Comparison of ENCODE assay signal across 27 cellular contexts in genomic region chr11:119714590-119714989, GRCh38. TPM values are rescaled to one million over a fixed set of nuclear protein-coding genes. Genes with fewer than 3 reads are reported as not detected.
A peak's percentile ranks its signal among the peaks of the same experiment; 100 is the strongest.
DNase-seq lines count a peak whose midpoint lies in the region; ATAC-seq and TF ChIP-seq lines count a peak whose summit lies in the region.
"Had no signal": no experiment of that assay in that cellular context is flagged by ENCODE, and none has a peak within 500 bp of the region (broad histone marks: within the 10 kb centered on the region; RNA-seq: fewer than 3 reads in every experiment).

No MANE protein-coding gene starts in this region.

- no peak overlapping the region for H3K27ac Mint-ChIP-seq in activated CD8-positive, alpha-beta T cell treated with anti-CD3 and anti-CD28 coated beads, Interleukin-2, amount 10 ng/mL, durations not matched to agents 7 days and 5 days
- H3K27ac Mint-ChIP-seq: CD8-positive, alpha-beta T cell; H9; HFFc6 had no signal

- no peak for ATAC-seq in activated CD8-positive, alpha-beta T cell treated with anti-CD3 and anti-CD28 coated beads, Interleukin-2, amount 10 ng/mL, durations not matched to agents 7 days and 5 days
- ATAC-seq: CD8-positive, alpha-beta T cell; HepG2 had no signal

- H3F3A ChIP-seq in Loucy (ENCODE audit: low read depth): no peaks in the 10 kb centered on the region

- POLR2A ChIA-PET in activated CD8-positive, alpha-beta T cell treated with anti-CD3 and anti-CD28 coated beads, Interleukin-2, amount 10 ng/mL, durations not matched to agents 7 days and 5 days (lab: Charles Lee): no interaction called here

- peak overlapping the region; percentile 88 for H2AK5ac ChIP-seq in neuronal stem cell (ENCODE audit: low read depth, low read length)

- H3K36me3 ChIP-seq in BLaER1 (peaks cover 4% of the 10 kb centered on the region; the same call in 1 of the 2 replicates), Loucy (ENCODE audit: insufficient read depth, low read length) (peaks cover 20% of the 10 kb centered on the region; the same call in 1 of the 2 replicates), esophagus (ENCODE audit: control insufficient read depth in 2 of 2, insufficient read depth in 2 of 2, low read length in 1 of 2) (peaks cover 0 to 11% of the 10 kb centered on the region in 2 donors), neuronal stem cell (replicated peaks in 1 of 2; ENCODE audit: control insufficient read depth in 2 of 2, insufficient read depth in 2 of 2, low read length in 2 of 2) (no peaks in the 10 kb centered on the region), tibial nerve (no peaks in the 10 kb centered on the region), stomach (no peaks in the 10 kb centered on the region)
- H3K36me3 ChIP-seq: Peyer's patch, SJSA1 had no signal

- no peak overlapping the region for H2BK120ac ChIP-seq in neuronal stem cell (ENCODE audit: low read depth, low read length)

- H4K91ac ChIP-seq in neuronal stem cell (ENCODE audit: low read depth, low read length, poor library complexity): no peak overlapping the region

- H3K9ac ChIP-seq in BLaER1 (no peak overlapping the region), Loucy (ENCODE audit: low read depth, low read length, poor library complexity, severe bottlenecking) (no peak overlapping the region), neuronal stem cell (ENCODE audit: low read depth, low read length, poor library complexity) (peak overlapping the region; percentile 26)

- no peaks in the 10 kb centered on the region for H3K9me3 Mint-ChIP-seq in activated CD8-positive, alpha-beta T cell treated with anti-CD3 and anti-CD28 coated beads, Interleukin-2, amount 10 ng/mL, durations not matched to agents 7 days and 5 days (ENCODE audit: insufficient read depth)
- H3K9me3 Mint-ChIP-seq: CD8-positive, alpha-beta T cell; H9; HFFc6 had no signal

- H3K4me2 ChIP-seq in BLaER1 (peak overlapping the region; percentile 70), Loucy (ENCODE audit: low read depth, low read length, poor library complexity, severe bottlenecking) (peak overlapping the region; percentile 53), neuronal stem cell (ENCODE audit: insufficient read depth, low read length, poor library complexity, severe bottlenecking) (no peak overlapping the region)

- no peaks in the 10 kb centered on the region for H3K9me3 ChIP-seq in BLaER1
- no peaks in the 10 kb centered on the region for H3K9me3 ChIP-seq in Loucy (ENCODE audit: insufficient read depth, low read depth, low read length)
- no peaks in the 10 kb centered on the region for H3K9me3 ChIP-seq in esophagus (ENCODE audit: control insufficient read depth in 2 of 2, insufficient read depth in 1 of 2, low read depth in 1 of 2, low read length in 1 of 2)
- H3K9me3 ChIP-seq in neuronal stem cell (replicated peaks in 1 of 2; ENCODE audit: control insufficient read depth in 2 of 2, insufficient read depth in 1 of 2, low read depth in 1 of 2, low read length in 2 of 2): no peaks in the 10 kb centered on the region
- H3K9me3 ChIP-seq in tibial nerve: no peaks in the 10 kb centered on the region
- no peaks in the 10 kb centered on the region for H3K9me3 ChIP-seq in stomach
- H3K9me3 ChIP-seq: Peyer's patch, SJSA1 had no signal

- H3K4ac ChIP-seq in neuronal stem cell (ENCODE audit: low read length): no peak overlapping the region

- peaks cover 97% of the 10 kb centered on the region for H3K79me2 ChIP-seq in Loucy (ENCODE audit: insufficient read depth, low read length)

- H4K8ac ChIP-seq in neuronal stem cell (ENCODE audit: low read depth, low read length): no peak overlapping the region

- CTCF ChIA-PET in activated CD8-positive, alpha-beta T cell treated with anti-CD3 and anti-CD28 coated beads, Interleukin-2, amount 10 ng/mL, durations not matched to agents 7 days and 5 days (lab: Charles Lee): no interaction called here

- H3K27me3 ChIP-seq in BLaER1 (no peaks in the 10 kb centered on the region), Loucy (ENCODE audit: insufficient read depth, low read length, poor library complexity, severe bottlenecking) (no peaks in the 10 kb centered on the region), esophagus (ENCODE audit: control insufficient read depth in 1 of 2, insufficient read depth in 2 of 2, low read length in 2 of 2) (no peaks in the 10 kb centered on the region), neuronal stem cell (ENCODE audit: control insufficient read depth in 3 of 3, insufficient read depth in 3 of 3, low read depth in 1 of 3, low read length in 3 of 3) (no peaks in the 10 kb centered on the region), tibial nerve (no peaks in the 10 kb centered on the region), stomach (no peaks in the 10 kb centered on the region)
- H3K27me3 ChIP-seq: Peyer's patch, SJSA1 had no signal

- no peak overlapping the region for H2AFZ ChIP-seq in Loucy (ENCODE audit: low read length)
- H2AFZ ChIP-seq in neuronal stem cell (ENCODE audit: low read length): no peak overlapping the region

- H2BK12ac ChIP-seq in neuronal stem cell (ENCODE audit: low read length): peak overlapping the region; percentile 68

- H2BK5ac ChIP-seq in neuronal stem cell (ENCODE audit: low read length): peak overlapping the region; percentile 54

- H3K4me3 ChIP-seq in BLaER1 (no peak overlapping the region), Loucy (ENCODE audit: low read length, poor library complexity, severe bottlenecking) (no peak overlapping the region), esophagus (ENCODE audit: low read depth in 1 of 2, low read length in 2 of 2) (no peak overlapping the region), neuronal stem cell (ENCODE audit: low read length in 2 of 2) (peak overlapping the region in 1 of 2 donors; percentile 25), foreskin fibroblast (ENCODE audit: low read depth in 1 of 2, low read length in 2 of 2) (no peak overlapping the region), tibial nerve (no peak overlapping the region), stomach (no peak overlapping the region)
- H3K4me3 ChIP-seq: Peyer's patch, SJSA1 had no signal

- TF ChIP-seq EP300 in tibial nerve (IDR thresholded peaks at IDR 0.05) (no peak), stomach (IDR thresholded peaks at IDR 0.05) (no peak)

- peaks cover 1% of the 10 kb centered on the region for H3K4me1 Mint-ChIP-seq in activated CD8-positive, alpha-beta T cell treated with anti-CD3 and anti-CD28 coated beads, Interleukin-2, amount 10 ng/mL, durations not matched to agents 7 days and 5 days (ENCODE audit: low read depth)

- H3K36me3 Mint-ChIP-seq in activated CD8-positive, alpha-beta T cell treated with anti-CD3 and anti-CD28 coated beads, Interleukin-2, amount 10 ng/mL, durations not matched to agents 7 days and 5 days (ENCODE audit: low read depth): no peaks in the 10 kb centered on the region
- H3K36me3 Mint-ChIP-seq: CD8-positive, alpha-beta T cell had no signal

- H3K27me3 Mint-ChIP-seq in activated CD8-positive, alpha-beta T cell treated with anti-CD3 and anti-CD28 coated beads, Interleukin-2, amount 10 ng/mL, durations not matched to agents 7 days and 5 days (ENCODE audit: low read depth): peaks cover 14% of the 10 kb centered on the region

- TF ChIP-seq POLR2A in tibial nerve (IDR thresholded peaks at IDR 0.05): no peak
- no peak for TF ChIP-seq POLR2A in stomach (IDR thresholded peaks at IDR 0.05)

- H4K20me1 ChIP-seq in BLaER1 (peaks cover 95% of the 10 kb centered on the region), Loucy (ENCODE audit: insufficient read depth, low read length, poor library complexity, severe bottlenecking) (peaks cover 72% of the 10 kb centered on the region)

- peak overlapping the region; percentile 59 for H3K23ac ChIP-seq in neuronal stem cell (ENCODE audit: low read depth, low read length, poor library complexity)

- intact Hi-C loops in stomach (cut with DNase I; ENCODE audit: low total_unique reads): no loop called here

- no peak for DNase-seq in neuronal stem cell (ENCODE audit: low spot score)
- no peak for DNase-seq in foreskin fibroblast
- no peak for DNase-seq in tibial nerve (ENCODE audit: low spot score in 2 of 2)
- no peak for DNase-seq in stomach
- no peak for DNase-seq in activated CD8-positive, alpha-beta T cell treated with anti-CD3 and anti-CD28 coated beads, Interleukin-2, amount 10 ng/mL, durations not matched to agents 7 days and 5 days
- DNase-seq: ACHN; C1 segment of cervical spinal cord; Calu3; CD8-positive, alpha-beta T cell; DMS53; EL; H9; HFFc6; KBM-7; NCI-H1092; NCI-H146; NCI-H2029; NCI-H2227 treated with DMSO at 0.1 percent for 48 hours; NCI-H510A treated with DMSO at 0.1 percent for 48 hours; NCI-H748 treated with DMSO at 0.1 percent for 48 hours; Peyer's patch had no signal

- no peak overlapping the region for H2BK15ac ChIP-seq in neuronal stem cell (ENCODE audit: low read length)

- H3K4me3 Mint-ChIP-seq in activated CD8-positive, alpha-beta T cell treated with anti-CD3 and anti-CD28 coated beads, Interleukin-2, amount 10 ng/mL, durations not matched to agents 7 days and 5 days: no peak overlapping the region
- H3K4me3 Mint-ChIP-seq: CD8-positive, alpha-beta T cell; H9; HFFc6 had no signal

- 62 to 79% methylated on average over 6 of the region's 6 CpGs for WGBS in esophagus, 2 donors
- WGBS in neuronal stem cell (ENCODE audit: extremely low coverage in 2 of 2, insufficient read length in 2 of 2, insufficient replicate concordance in 1 of 2), 2 donors: no CpG with 5 or more reads among the region's 6 CpGs
- 83 to 84% methylated on average over 6 of the region's 6 CpGs for WGBS in tibial nerve, 2 donors
- WGBS in stomach, 5 donors: 68 to 90% (median 83%) methylated on average over 6 of the region's 6 CpGs

- H3K4me1 ChIP-seq in BLaER1: peaks cover 86% of the 10 kb centered on the region
- peaks cover 39% of the 10 kb centered on the region for H3K4me1 ChIP-seq in Loucy (ENCODE audit: insufficient read depth, low read length, poor library complexity, severe bottlenecking)
- peaks cover 5 to 41% of the 10 kb centered on the region in 2 donors for H3K4me1 ChIP-seq in esophagus (ENCODE audit: control insufficient read depth in 2 of 2, insufficient read depth in 2 of 2, low read length in 1 of 2)
- peaks cover 33 to 63% of the 10 kb centered on the region in 2 donors for H3K4me1 ChIP-seq in neuronal stem cell (ENCODE audit: control insufficient read depth in 2 of 2, insufficient read depth in 1 of 2, low read depth in 1 of 2, low read length in 2 of 2)
- H3K4me1 ChIP-seq in tibial nerve: peaks cover 0 to 9% (median 0%) of the 10 kb centered on the region in 4 donors
- H3K4me1 ChIP-seq in stomach: peaks cover 11 to 30% (median 14%) of the 10 kb centered on the region in 4 donors
- H3K4me1 ChIP-seq: SJSA1 had no signal

- H3K9me2 ChIP-seq in Loucy (replicated peaks; ENCODE audit: low read depth, low read length): no peaks in the 10 kb centered on the region

- peaks cover 38% of the 10 kb centered on the region for H3K79me1 ChIP-seq in neuronal stem cell (ENCODE audit: low read depth, low read length)

- peak overlapping the region; percentile 51 for H3K14ac ChIP-seq in neuronal stem cell (ENCODE audit: low read length)

- no peak for TF ChIP-seq CTCF in Loucy (conservative IDR thresholded peaks at IDR 0.05; ENCODE audit: low read length)
- no peak for TF ChIP-seq CTCF in foreskin fibroblast (IDR thresholded peaks at IDR 0.05; ENCODE audit: low read depth, low read length)
- TF ChIP-seq CTCF in tibial nerve (IDR thresholded peaks at IDR 0.05): no peak
- no peak for TF ChIP-seq CTCF in stomach (IDR thresholded peaks at IDR 0.05)

- peak overlapping the region; percentile 78 for H3K18ac ChIP-seq in neuronal stem cell (ENCODE audit: low read length)

- H3K27ac ChIP-seq in BLaER1 (no peak overlapping the region), esophagus (ENCODE audit: low read depth in 2 of 2, low read length in 1 of 2) (peak overlapping the region; percentile 30 to 80), neuronal stem cell (replicated peaks; ENCODE audit: low read length) (no peak overlapping the region), tibial nerve (no peak overlapping the region), stomach (no peak overlapping the region)
- H3K27ac ChIP-seq: 22Rv1, Peyer's patch, SJSA1 had no signal

RNA-seq across cellular contexts. Expression of gene NECTIN1, which starts 14.4 kb away (rescaled TPM):
- 10 to 100 TPM; 79.6 to 89.9 TPM for polyA plus RNA-seq in esophagus
- 36.8 TPM for polyA plus RNA-seq in neuronal stem cell (2013, experiment 1 of 2)
- polyA plus RNA-seq in neuronal stem cell (2013, experiment 2 of 2): 36.7 TPM
- total RNA-seq in tibial nerve: 10 to 100 TPM in 3 of 4 donors, 1 to 10 TPM in 1; 6.0 to 29.1 (median 14.0) TPM
- 10 to 100 TPM in 2 of 5 donors, 1 to 10 TPM in 3; 5.4 to 92.1 (median 6.5) TPM for total RNA-seq in stomach
- 10 to 100 TPM in 1 of 3 donors, 1 to 10 TPM in 2; 1.2 to 20.9 (median 3.1) TPM for polyA plus RNA-seq in stomach
- total RNA-seq in activated CD8-positive, alpha-beta T cell treated with anti-CD3 and anti-CD28 coated beads, Interleukin-2, amount 10 ng/mL, durations not matched to agents 7 days and 5 days: under 1 TPM; 0.34 to 0.39 TPM

Comparison
In these comparisons a context has a peak if more than half of its experiments do, and no peak if none do; other contexts are left out.
1. H3K27ac ChIP-seq: peak in esophagus (2 of 2); none in BLaER1 (single experiment), neuronal stem cell (single experiment), tibial nerve (0 of 4) and stomach (0 of 5).
2. RNA of gene NECTIN1, which starts 14.4 kb away (total RNA-seq): 6.0 to 29.1 TPM in tibial nerve and 5.4 to 92.1 TPM in stomach; 0.34 to 0.39 TPM in activated CD8-positive, alpha-beta T cell treated with anti-CD3 and anti-CD28 coated beads, Interleukin-2, amount 10 ng/mL, durations not matched to agents 7 days and 5 days; every median in the first group is over 4 times any median in the second.